2 cellular contexts compared by ENCODE assay signal in genomic region chr19:2050349-2050990, GRCh38.
TF ChIP-seq lines count a peak whose summit lies in the region.

No MANE protein-coding gene starts in this region.

TF ChIP-seq in K562, 482 proteins besides CTCF, POLR2A, EP300 and RAD21 (continued from another document and continues in another):
- no peak; the same call in 1 of the 2 replicates for TF ChIP-seq ZBTB1 (CRISPR knock-in tag; IDR thresholded peaks at IDR 0.05; ENCODE audit: borderline replicate concordance, low read depth)
- TF ChIP-seq ILF3 (IDR thresholded peaks at IDR 0.05; ENCODE audit: borderline replicate concordance), result no peak
- no peak for TF ChIP-seq HDAC1 (IDR thresholded peaks at IDR 0.05)
- TF ChIP-seq CC2D1A (IDR thresholded peaks at IDR 0.05), result no peak
- TF ChIP-seq DLX4 (CRISPR knock-in tag; IDR thresholded peaks at IDR 0.05), result no peak
- TF ChIP-seq CCAR2 (IDR thresholded peaks at IDR 0.05; ENCODE audit: low read depth, low read length), result no peak
- TF ChIP-seq NR3C1 (CRISPR knock-in tag; IDR thresholded peaks at IDR 0.05), result no peak
- TF ChIP-seq, protein P1, sequence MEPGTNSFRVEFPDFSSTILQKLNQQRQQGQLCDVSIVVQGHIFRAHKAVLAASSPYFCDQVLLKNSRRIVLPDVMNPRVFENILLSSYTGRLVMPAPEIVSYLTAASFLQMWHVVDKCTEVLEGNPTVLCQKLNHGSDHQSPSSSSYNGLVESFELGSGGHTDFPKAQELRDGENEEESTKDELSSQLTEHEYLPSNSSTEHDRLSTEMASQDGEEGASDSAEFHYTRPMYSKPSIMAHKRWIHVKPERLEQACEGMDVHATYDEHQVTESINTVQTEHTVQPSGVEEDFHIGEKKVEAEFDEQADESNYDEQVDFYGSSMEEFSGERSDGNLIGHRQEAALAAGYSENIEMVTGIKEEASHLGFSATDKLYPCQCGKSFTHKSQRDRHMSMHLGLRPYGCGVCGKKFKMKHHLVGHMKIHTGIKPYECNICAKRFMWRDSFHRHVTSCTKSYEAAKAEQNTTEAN (CRISPR knock-in tag; IDR thresholded peaks at IDR 0.05), result no peak
- TF ChIP-seq, protein P2, sequence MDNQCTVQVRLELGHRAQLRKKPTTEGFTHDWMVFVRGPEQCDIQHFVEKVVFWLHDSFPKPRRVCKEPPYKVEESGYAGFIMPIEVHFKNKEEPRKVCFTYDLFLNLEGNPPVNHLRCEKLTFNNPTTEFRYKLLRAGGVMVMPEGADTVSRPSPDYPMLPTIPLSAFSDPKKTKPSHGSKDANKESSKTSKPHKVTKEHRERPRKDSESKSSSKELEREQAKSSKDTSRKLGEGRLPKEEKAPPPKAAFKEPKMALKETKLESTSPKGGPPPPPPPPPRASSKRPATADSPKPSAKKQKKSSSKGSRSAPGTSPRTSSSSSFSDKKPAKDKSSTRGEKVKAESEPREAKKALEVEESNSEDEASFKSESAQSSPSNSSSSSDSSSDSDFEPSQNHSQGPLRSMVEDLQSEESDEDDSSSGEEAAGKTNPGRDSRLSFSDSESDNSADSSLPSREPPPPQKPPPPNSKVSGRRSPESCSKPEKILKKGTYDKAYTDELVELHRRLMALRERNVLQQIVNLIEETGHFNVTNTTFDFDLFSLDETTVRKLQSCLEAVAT (IDR thresholded peaks at IDR 0.05), result no peak
- no peak for TF ChIP-seq ZNF146 (CRISPR knock-in tag; IDR thresholded peaks at IDR 0.05; ENCODE audit: unreplicated experiment)
- peak; percentile 89 for TF ChIP-seq POLR2G (IDR thresholded peaks at IDR 0.05; ENCODE audit: low read depth, low read length)
- TF ChIP-seq, protein P3, sequence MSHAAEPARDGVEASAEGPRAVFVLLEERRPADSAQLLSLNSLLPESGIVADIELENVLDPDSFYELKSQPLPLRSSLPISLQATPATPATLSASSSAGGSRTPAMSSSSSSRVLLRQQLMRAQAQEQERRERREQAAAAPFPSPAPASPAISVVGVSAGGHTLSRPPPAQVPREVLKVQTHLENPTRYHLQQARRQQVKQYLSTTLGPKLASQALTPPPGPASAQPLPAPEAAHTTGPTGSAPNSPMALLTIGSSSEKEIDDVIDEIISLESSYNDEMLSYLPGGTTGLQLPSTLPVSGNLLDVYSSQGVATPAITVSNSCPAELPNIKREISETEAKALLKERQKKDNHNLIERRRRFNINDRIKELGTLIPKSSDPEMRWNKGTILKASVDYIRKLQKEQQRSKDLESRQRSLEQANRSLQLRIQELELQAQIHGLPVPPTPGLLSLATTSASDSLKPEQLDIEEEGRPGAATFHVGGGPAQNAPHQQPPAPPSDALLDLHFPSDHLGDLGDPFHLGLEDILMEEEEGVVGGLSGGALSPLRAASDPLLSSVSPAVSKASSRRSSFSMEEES (CRISPR knock-in tag; IDR thresholded peaks at IDR 0.05), result no peak
- TF ChIP-seq DNMT1 (IDR thresholded peaks at IDR 0.05), result no peak
- TF ChIP-seq ZNF232 (CRISPR knock-in tag; IDR thresholded peaks at IDR 0.05), result no peak
- no peak for TF ChIP-seq ZEB2 (IDR thresholded peaks at IDR 0.05)
- no peak for TF ChIP-seq NRF1 (conservative IDR thresholded peaks at IDR 0.05 in 1 of 2, IDR thresholded peaks at IDR 0.05 in 1 of 2)
- no peak for TF ChIP-seq ATF1 (CRISPR knock-in tag; IDR thresholded peaks at IDR 0.05)
- no peak; the same call in 1 of the 2 replicates for TF ChIP-seq ATF1 (tag; IDR thresholded peaks at IDR 0.05)
- TF ChIP-seq SNAPC5 (CRISPR knock-in tag; IDR thresholded peaks at IDR 0.05), result no peak
- TF ChIP-seq SOX6 (IDR thresholded peaks at IDR 0.05), result no peak
- TF ChIP-seq, protein P4, sequence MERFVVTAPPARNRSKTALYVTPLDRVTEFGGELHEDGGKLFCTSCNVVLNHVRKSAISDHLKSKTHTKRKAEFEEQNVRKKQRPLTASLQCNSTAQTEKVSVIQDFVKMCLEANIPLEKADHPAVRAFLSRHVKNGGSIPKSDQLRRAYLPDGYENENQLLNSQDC (CRISPR knock-in tag; IDR thresholded peaks at IDR 0.05), result no peak
- TF ChIP-seq GTF2A2 (tag; IDR thresholded peaks at IDR 0.05), result no peak
- TF ChIP-seq, protein P5, sequence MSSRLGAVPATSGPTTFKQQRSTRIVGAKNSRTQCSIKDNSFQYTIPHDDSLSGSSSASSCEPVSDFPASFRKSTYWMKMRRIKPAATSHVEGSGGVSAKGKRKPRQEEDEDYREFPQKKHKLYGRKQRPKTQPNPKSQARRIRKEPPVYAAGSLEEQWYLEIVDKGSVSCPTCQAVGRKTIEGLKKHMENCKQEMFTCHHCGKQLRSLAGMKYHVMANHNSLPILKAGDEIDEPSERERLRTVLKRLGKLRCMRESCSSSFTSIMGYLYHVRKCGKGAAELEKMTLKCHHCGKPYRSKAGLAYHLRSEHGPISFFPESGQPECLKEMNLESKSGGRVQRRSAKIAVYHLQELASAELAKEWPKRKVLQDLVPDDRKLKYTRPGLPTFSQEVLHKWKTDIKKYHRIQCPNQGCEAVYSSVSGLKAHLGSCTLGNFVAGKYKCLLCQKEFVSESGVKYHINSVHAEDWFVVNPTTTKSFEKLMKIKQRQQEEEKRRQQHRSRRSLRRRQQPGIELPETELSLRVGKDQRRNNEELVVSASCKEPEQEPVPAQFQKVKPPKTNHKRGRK (tag; IDR thresholded peaks at IDR 0.05), result no peak
- TF ChIP-seq POLR2AphosphoS5 (IDR thresholded peaks at IDR 0.05; ENCODE audit: control insufficient read depth, insufficient read depth, low read depth, low read length), result no peak
- TF ChIP-seq KAT8 (IDR thresholded peaks at IDR 0.05; ENCODE audit: low read depth), result no peak
- peak; percentile 82 for TF ChIP-seq TFAP4 (CRISPR knock-in tag; IDR thresholded peaks at IDR 0.05; ENCODE audit: borderline replicate concordance)
- TF ChIP-seq TGIF2 (CRISPR knock-in tag; IDR thresholded peaks at IDR 0.05), result peak; percentile 85; the same call in 1 of the 2 replicates
- peak; percentile 98 for TF ChIP-seq RBM22 (IDR thresholded peaks at IDR 0.05; ENCODE audit: low read depth, low read length, poor library complexity, severe bottlenecking)

TF ChIP-seq in HepG2, 621 proteins besides CTCF, POLR2A, EP300 and RAD21 (continued from another document):
- TF ChIP-seq UBTF (CRISPR knock-in tag; IDR thresholded peaks at IDR 0.05), result 0 out of 2 replicates have a peak, but pooled peaks have one; percentile 12
- TF ChIP-seq, protein P6, sequence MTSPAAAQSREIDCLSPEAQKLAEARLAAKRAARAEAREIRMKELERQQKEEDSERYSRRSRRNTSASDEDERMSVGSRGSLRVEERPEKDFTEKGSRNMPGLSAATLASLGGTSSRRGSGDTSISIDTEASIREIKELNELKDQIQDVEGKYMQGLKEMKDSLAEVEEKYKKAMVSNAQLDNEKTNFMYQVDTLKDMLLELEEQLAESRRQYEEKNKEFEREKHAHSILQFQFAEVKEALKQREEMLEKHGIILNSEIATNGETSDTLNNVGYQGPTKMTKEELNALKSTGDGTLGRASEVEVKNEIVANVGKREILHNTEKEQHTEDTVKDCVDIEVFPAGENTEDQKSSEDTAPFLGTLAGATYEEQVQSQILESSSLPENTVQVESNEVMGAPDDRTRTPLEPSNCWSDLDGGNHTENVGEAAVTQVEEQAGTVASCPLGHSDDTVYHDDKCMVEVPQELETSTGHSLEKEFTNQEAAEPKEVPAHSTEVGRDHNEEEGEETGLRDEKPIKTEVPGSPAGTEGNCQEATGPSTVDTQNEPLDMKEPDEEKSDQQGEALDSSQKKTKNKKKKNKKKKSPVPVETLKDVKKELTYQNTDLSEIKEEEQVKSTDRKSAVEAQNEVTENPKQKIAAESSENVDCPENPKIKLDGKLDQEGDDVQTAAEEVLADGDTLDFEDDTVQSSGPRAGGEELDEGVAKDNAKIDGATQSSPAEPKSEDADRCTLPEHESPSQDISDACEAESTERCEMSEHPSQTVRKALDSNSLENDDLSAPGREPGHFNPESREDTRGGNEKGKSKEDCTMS (CRISPR knock-in tag; conservative IDR thresholded peaks at IDR 0.05), result no peak
- 0 out of 2 replicates have a peak, but pooled peaks have one; percentile 2 for TF ChIP-seq KAT8 (CRISPR knock-in tag; IDR thresholded peaks at IDR 0.05)
- no peak for TF ChIP-seq KDM3A (CRISPR knock-in tag; IDR thresholded peaks at IDR 0.05; ENCODE audit: low read depth)
- no peak for TF ChIP-seq CSRNP1 (CRISPR knock-in tag; IDR thresholded peaks at IDR 0.05)
- TF ChIP-seq HOXA9 (CRISPR knock-in tag; IDR thresholded peaks at IDR 0.05; ENCODE audit: borderline replicate concordance), result no peak
- TF ChIP-seq SPEN (CRISPR knock-in tag; IDR thresholded peaks at IDR 0.05; ENCODE audit: low read depth), result no peak
- TF ChIP-seq PHF8 (CRISPR knock-in tag; IDR thresholded peaks at IDR 0.05), result 0 out of 2 replicates have a peak, but pooled peaks have one; percentile 39
- TF ChIP-seq ZNF468 (CRISPR knock-in tag; IDR thresholded peaks at IDR 0.05), result 0 out of 2 replicates have a peak, but pooled peaks have one; percentile 50
- TF ChIP-seq ZGPAT (CRISPR knock-in tag; IDR thresholded peaks at IDR 0.05), result peak; percentile 11; the same call in 1 of the 2 replicates
- 0 out of 2 replicates have a peak, but pooled peaks have one; percentile 64 for TF ChIP-seq HINFP (CRISPR knock-in tag; IDR thresholded peaks at IDR 0.05; ENCODE audit: low read depth)
